In genomic region chr4:137531951-137532868, GRCh38 we compare ENCODE assay signal across 8 cellular contexts. TPM values are rescaled to one million over a fixed set of nuclear protein-coding genes. Genes with fewer than 3 reads are reported as not detected.
DNase-seq lines count a peak whose midpoint lies in the region; ATAC-seq, FAIRE-seq and TF ChIP-seq lines count a peak whose summit lies in the region.

Gene PCDH18 (minus strand): TSS chr4:137532494. CDS start chr4:137532088, 406 bp downstream.

- H3K27ac ChIP-seq in liver (ENCODE audit: low read depth in 1 of 2, low read length in 2 of 2): peak within 1 kb of the TSS; percentile 22 to 46
- H3K27ac ChIP-seq in HepG2 (ENCODE audit: extremely low read length, insufficient read depth, low read length): no peak within 1 kb of the TSS
- H3K27ac ChIP-seq in mesendoderm (ENCODE audit: low read depth, low read length): peak within 1 kb of the TSS; percentile 41
- peak within 1 kb of the TSS; percentile 46 to 87 (median 73) for H3K27ac ChIP-seq in tibial nerve

- TF ChIP-seq CTCF in liver (IDR thresholded peaks at IDR 0.05; ENCODE audit: low read depth, low read length, missing input control): no peak
- no peak for TF ChIP-seq CTCF in HepG2 (CRISPR knock-in tag; IDR thresholded peaks at IDR 0.05)
- TF ChIP-seq CTCF in endothelial cell (IDR thresholded peaks at IDR 0.05; ENCODE audit: unreplicated experiment): no peak
- TF ChIP-seq CTCF in tibial nerve (IDR thresholded peaks at IDR 0.05): no peak

- no peak within 1 kb of the TSS for H4K5ac ChIP-seq in mesendoderm (ENCODE audit: low read length)

- no peaks in the 10 kb centered on the region for H3K9me3 Mint-ChIP-seq in endothelial cell (ENCODE audit: unreplicated experiment)

- in situ Hi-C loops in HepG2 (cut with HindIII; ENCODE audit: extremely low pct_ligation_motif_present, low pct_unique_long_range_greater_than_20kb): no loop called here

- H3K4me2 ChIP-seq in HepG2 (ENCODE audit: low read depth, low read length) (no peak within 1 kb of the TSS), mesendoderm (ENCODE audit: low read length) (peak within 1 kb of the TSS; percentile 82)

- no peak for DNase-seq in HepG2 (ENCODE audit: low spot score)
- peak; percentile 81 for DNase-seq in RPMI7951 (ENCODE audit: low read depth)
- peak; percentile 52 for DNase-seq in endothelial cell (ENCODE audit: low spot score)
- peak; percentile 90 for DNase-seq in mesendoderm
- peak; percentile 88 to 96 for DNase-seq in tibial nerve (ENCODE audit: low spot score in 2 of 2)
- no peak for DNase-seq in Kasumi-1 (lab: John Stamatoyannopoulos, UW)

- peak within 1 kb of the TSS; percentile 82 for H3K56ac ChIP-seq in mesendoderm (ENCODE audit: low read length)

- peak; percentile 9 to 17 for TF ChIP-seq RAD21 in liver (IDR thresholded peaks at IDR 0.05)
- TF ChIP-seq RAD21 in HepG2 (CRISPR knock-in tag; IDR thresholded peaks at IDR 0.05): no peak

- H2BK15ac ChIP-seq in mesendoderm (replicated peaks; ENCODE audit: low read depth): no peak within 1 kb of the TSS

- ATAC-seq in HepG2: no peak; the same call in 2 of the 3 replicates
- ATAC-seq in HG02981 (IDR thresholded peaks at IDR 0.05; ENCODE audit: unreplicated experiment): peak; percentile 43

- 4% methylated on average over 28 of the region's 28 CpGs for WGBS in liver
- WGBS in HepG2 (ENCODE audit: low lambda C conversion rate): 1% methylated on average over 28 of the region's 28 CpGs
- no CpG with 5 or more reads among the region's 28 CpGs for WGBS in mesendoderm (ENCODE audit: extremely low coverage, insufficient coverage, low lambda C conversion rate)
- 0 to 1% methylated on average over 28 of the region's 28 CpGs for WGBS in tibial nerve, 2 donors

- no peak within 1 kb of the TSS for H2BK5ac ChIP-seq in mesendoderm (ENCODE audit: low read length)

- H3K79me2 ChIP-seq in HepG2 (ENCODE audit: insufficient read depth, low read length): no peaks in the 10 kb centered on the region
- H3K79me2 ChIP-seq in mesendoderm (ENCODE audit: control insufficient read depth, insufficient read depth, low read length): no peaks in the 10 kb centered on the region

- no TSS peak for BruUV-seq in HepG2 (replicated peaks; lab: Mats Ljungman, UMichigan)

- TF ChIP-seq EP300 in HepG2 (IDR thresholded peaks at IDR 0.05; ENCODE audit: low read depth in 2 of 2, low read length in 2 of 2) (no peak), HepG2 (CRISPR knock-in tag; IDR thresholded peaks at IDR 0.05; ENCODE audit: borderline replicate concordance) (no peak), tibial nerve (IDR thresholded peaks at IDR 0.05) (peak in 1 of 2 donors; percentile 85)

- CTCF ChIA-PET in HepG2 (lab: Yijun Ruan, JAX; ENCODE audit: low intra/inter-chr PET ratio, low total read pairs): no interaction called here

- H3K4me1 ChIP-seq in liver (ENCODE audit: control insufficient read depth in 4 of 4, insufficient read depth in 4 of 4, low read length in 3 of 4) (peaks cover 0 to 4% (median 0%) of the 10 kb centered on the region in 4 donors), HepG2 (ENCODE audit: insufficient read depth, low read length) (no peaks in the 10 kb centered on the region), mesendoderm (ENCODE audit: control insufficient read depth, low read depth, low read length) (peaks cover 4% of the 10 kb centered on the region), tibial nerve (peaks cover 0 to 22% (median 3%) of the 10 kb centered on the region in 4 donors)

- H2BK120ac ChIP-seq in mesendoderm (ENCODE audit: low read depth, low read length): no peak within 1 kb of the TSS

- H3K4me1 Mint-ChIP-seq in endothelial cell (ENCODE audit: unreplicated experiment): peaks cover 18% of the 10 kb centered on the region

- H3K27ac Mint-ChIP-seq in endothelial cell (ENCODE audit: unreplicated experiment): no peak within 1 kb of the TSS

- no peaks in the 10 kb centered on the region for H4K20me1 ChIP-seq in HepG2 (ENCODE audit: insufficient read depth, low read length)

- no peak within 1 kb of the TSS for H4K8ac ChIP-seq in mesendoderm (ENCODE audit: low read depth, low read length)

- no peak within 1 kb of the TSS for H2AFZ ChIP-seq in HepG2 (ENCODE audit: low read length)

- H3K4me3 Mint-ChIP-seq in endothelial cell (ENCODE audit: unreplicated experiment): no peak within 1 kb of the TSS

- peaks cover 16% of the 10 kb centered on the region for H3K36me3 Mint-ChIP-seq in endothelial cell (ENCODE audit: low read depth, unreplicated experiment)

- H3K4me3 ChIP-seq in liver (ENCODE audit: low read depth in 1 of 3, low read length in 3 of 3) (peak within 1 kb of the TSS in 2 of 3 donors; percentile 33 to 47), HepG2 (replicated peaks in 1 of 3; ENCODE audit: insufficient read depth in 1 of 3, low read depth in 2 of 3, low read length in 3 of 3) (no peak within 1 kb of the TSS), mesendoderm (ENCODE audit: low read length) (peak within 1 kb of the TSS; percentile 86), tibial nerve (peak within 1 kb of the TSS; percentile 31 to 55 (median 46))

- no peak for FAIRE-seq in HepG2 (lab: Jason Lieb, UNC)

- H3K27me3 ChIP-seq in liver (ENCODE audit: control insufficient read depth in 4 of 4, insufficient read depth in 4 of 4, low read length in 3 of 4): peaks cover 0 to 2% (median 0%) of the 10 kb centered on the region in 4 donors
- peaks cover 0 to 3% of the 10 kb centered on the region in 2 experiments; a peak in 1 of 5 replicates for H3K27me3 ChIP-seq in HepG2 (ENCODE audit: control insufficient read depth in 1 of 2, insufficient read depth in 2 of 2, low read length in 2 of 2)
- H3K27me3 ChIP-seq in mesendoderm (ENCODE audit: insufficient read depth, low read length, poor library complexity): no peaks in the 10 kb centered on the region
- H3K27me3 ChIP-seq in tibial nerve: no peaks in the 10 kb centered on the region

- H3K9me3 ChIP-seq in liver (ENCODE audit: control insufficient read depth in 4 of 4, low read length in 3 of 4) (peaks cover 0 to 3% (median 0%) of the 10 kb centered on the region in 4 donors), HepG2 (ENCODE audit: low read length) (no peaks in the 10 kb centered on the region), tibial nerve (no peaks in the 10 kb centered on the region)

- H3K27me3 Mint-ChIP-seq in endothelial cell (ENCODE audit: unreplicated experiment): peaks cover 3% of the 10 kb centered on the region

- no peaks in the 10 kb centered on the region for H3K36me3 ChIP-seq in liver (ENCODE audit: control insufficient read depth in 4 of 4, insufficient read depth in 3 of 4, low read depth in 1 of 4, low read length in 3 of 4)
- H3K36me3 ChIP-seq in HepG2 (replicated peaks in 1 of 2; ENCODE audit: control insufficient read depth in 1 of 2, insufficient read depth in 2 of 2, low read length in 2 of 2): no peaks in the 10 kb centered on the region
- H3K36me3 ChIP-seq in mesendoderm (ENCODE audit: control insufficient read depth, insufficient read depth, low read length): no peaks in the 10 kb centered on the region
- no peaks in the 10 kb centered on the region for H3K36me3 ChIP-seq in tibial nerve

- peak within 1 kb of the TSS; percentile 64 for H3K18ac ChIP-seq in mesendoderm (ENCODE audit: low read length)

- no peak for TF ChIP-seq POLR2A in HepG2 (IDR thresholded peaks at IDR 0.05; ENCODE audit: insufficient read depth in 1 of 2, low read depth in 2 of 2, low read length in 2 of 2)
- TF ChIP-seq POLR2A in tibial nerve (IDR thresholded peaks at IDR 0.05): peak in 1 of 2 donors; percentile 67

- H3K9ac ChIP-seq in liver (ENCODE audit: low read depth in 1 of 2, low read length in 2 of 2) (peak within 1 kb of the TSS in 1 of 2 donors; percentile 31), HepG2 (ENCODE audit: insufficient read depth, low read depth, low read length) (no peak within 1 kb of the TSS), mesendoderm (ENCODE audit: low read length) (peak within 1 kb of the TSS; percentile 65)

- H3K23ac ChIP-seq in mesendoderm (ENCODE audit: low read length): no peak within 1 kb of the TSS

- POLR2A ChIA-PET in HepG2 (lab: Yijun Ruan, JAX): no interaction called here

- H2AK5ac ChIP-seq in mesendoderm (ENCODE audit: low read length): no peak within 1 kb of the TSS

- H3K4ac ChIP-seq in mesendoderm (ENCODE audit: low read depth, low read length): no peak within 1 kb of the TSS

- peaks cover 6% of the 10 kb centered on the region for H3K79me1 ChIP-seq in mesendoderm (ENCODE audit: low read length)

- intact Hi-C loops in HepG2 (cut with micrococcal nuclease; ENCODE audit: unreplicated experiment): no loop called here

TF ChIP-seq in liver, 16 proteins besides CTCF, POLR2A, EP300 and RAD21 (continues in another document):
- no peak for TF ChIP-seq GABPA (IDR thresholded peaks at IDR 0.05 in 1 of 2, conservative IDR thresholded peaks at IDR 0.05 in 1 of 2)

TF ChIP-seq in HepG2, 621 proteins besides CTCF, POLR2A, EP300 and RAD21 (continues in another document):
- no peak for TF ChIP-seq SIN3B (IDR thresholded peaks at IDR 0.05; ENCODE audit: low read length)
- no peak for TF ChIP-seq NCOA5 (CRISPR knock-in tag; IDR thresholded peaks at IDR 0.05)

RNA-seq across cellular contexts. Expression of gene PCDH18, which starts in this region (rescaled TPM):
- total RNA-seq in liver (1 to 10 TPM; 3.6 to 7.7 TPM), HepG2 (2016; rRNA removed; fragmentation: Illumina TruSeq; extraction: Trizol) (not detected in 2 replicates), endothelial cell (ENCODE audit: unreplicated experiment) (14.8 TPM), tibial nerve (10 to 100 TPM; 49.6 to 61.3 (median 54.3) TPM)
- polyA plus RNA-seq in liver (under 1 TPM; 0.89 to 0.90 TPM), HepG2 (2011; rRNA removed) (not detected in 2 replicates)
- total RNA-seq in HepG2 (2016; cell fraction: cytosol; rRNA removed; fragmentation: Illumina TruSeq; extraction: Trizol; ENCODE audit: low read depth): not detected in 2 replicates
- not detected in 2 replicates for total RNA-seq in HepG2 (2016; cell fraction: insoluble cytoplasmic fraction; rRNA removed; fragmentation: Illumina TruSeq; extraction: Trizol)
- total RNA-seq in HepG2 (2016; cell fraction: membrane; rRNA removed; fragmentation: Illumina TruSeq; extraction: Trizol): not detected in 2 replicates
- total RNA-seq in HepG2 (2016; cell fraction: nucleus; rRNA removed; fragmentation: Illumina TruSeq; extraction: Trizol): not detected in 2 replicates
- not detected in 2 replicates for polyA plus RNA-seq in HepG2 (2011; cell fraction: cytosol; rRNA removed)
- polyA plus RNA-seq in HepG2 (2011; cell fraction: nucleus; rRNA removed): not detected in 2 replicates
- not detected in 2 replicates for polyA plus RNA-seq in HepG2 (2012)
- polyA plus RNA-seq in HepG2 (2016; cell fraction: cytosol; fragmentation: Illumina TruSeq; extraction: Trizol; ENCODE audit: low read depth): not detected in 2 replicates
- polyA plus RNA-seq in HepG2 (2016; cell fraction: insoluble cytoplasmic fraction; fragmentation: Illumina TruSeq; extraction: Trizol; ENCODE audit: low read depth): not detected in 2 replicates
- not detected in 2 replicates for polyA plus RNA-seq in HepG2 (2016; cell fraction: membrane; fragmentation: Illumina TruSeq; extraction: Trizol; ENCODE audit: low read depth)
- polyA plus RNA-seq in HepG2 (2016; cell fraction: nucleus; fragmentation: Illumina TruSeq; extraction: Trizol; ENCODE audit: insufficient read depth, low read depth): not detected in 2 replicates
- not detected in 2 replicates for polyA minus RNA-seq in HepG2 (2011; rRNA and poly(A)+ RNA removed; ENCODE audit: low replicate concordance)
- not detected in 2 replicates for polyA minus RNA-seq in HepG2 (2011; cell fraction: cytosol; rRNA and poly(A)+ RNA removed)
- polyA minus RNA-seq in HepG2 (2011; cell fraction: nucleus; rRNA and poly(A)+ RNA removed): not detected in 2 replicates
- total RNA-seq in RPMI7951 (2014; rRNA removed; shearing (Covaris generic)): 6.8 and 8.9 TPM in 2 replicates
- 3.7 TPM for polyA plus RNA-seq in mesendoderm (2013, experiment 1 of 2)
- 3.5 TPM for polyA plus RNA-seq in mesendoderm (2013, experiment 2 of 2)

Comparison
In these comparisons a context has a peak if more than half of its experiments do, and no peak if none do; other contexts are left out.
1. H3K4me3 ChIP-seq: peak in liver (2 of 3), mesendoderm (single experiment) and tibial nerve (4 of 4); none in HepG2 (0 of 3).
2. DNase-seq: peak in RPMI7951 (single experiment), endothelial cell (single experiment), mesendoderm (single experiment) and tibial nerve (2 of 2); none in HepG2 (single experiment) and Kasumi-1 (0 of 2).